ENCODE assay signal across 1 cellular context in the genomic region with DNA sequence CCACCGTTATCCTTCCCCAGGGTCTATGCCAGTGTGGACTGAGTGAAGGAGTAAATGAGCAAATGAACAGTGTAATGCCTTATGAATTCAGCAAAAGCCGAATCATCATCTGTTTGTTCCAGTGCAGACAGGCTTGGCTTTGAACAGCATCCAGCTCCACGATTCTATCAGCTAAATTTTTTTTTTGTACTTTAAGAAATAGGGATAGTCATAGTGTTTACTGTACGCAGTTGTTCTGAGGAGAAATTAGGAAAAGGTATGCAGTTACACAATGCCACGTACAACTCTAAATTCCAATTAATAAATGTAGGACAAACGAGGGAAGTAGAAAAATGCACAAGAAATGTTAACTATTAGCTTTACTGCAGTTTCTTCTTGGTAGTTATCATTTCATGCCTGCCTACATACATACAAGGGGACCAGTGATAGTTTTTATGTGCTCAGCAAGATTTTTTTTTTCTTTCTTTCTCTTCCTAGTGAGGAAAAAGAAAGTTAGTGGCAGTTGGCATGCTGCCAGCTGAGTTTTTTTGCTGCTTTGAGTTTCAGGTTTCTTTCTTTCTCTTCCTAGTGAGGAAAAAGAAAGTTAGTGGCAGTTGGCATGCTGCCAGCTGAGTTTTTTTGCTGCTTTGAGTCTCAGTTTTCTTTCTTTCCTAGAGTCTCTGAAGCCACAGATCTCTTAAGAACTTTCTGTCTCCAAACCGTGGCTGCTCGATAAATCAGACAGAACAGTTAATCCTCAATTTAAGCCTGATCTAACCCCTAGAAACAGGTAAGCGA.
TF ChIP-seq lines count a peak whose summit lies in the region.

IFI44L (plus strand) TSS at position 646 of the 777 bp plus-strand sequence. CDS start 7,468 bp downstream, outside the sequence.

TF ChIP-seq in HEK293, 187 proteins besides CTCF, POLR2A, EP300 and RAD21 (continued from another document and continues in another):
- TF ChIP-seq, protein P1, sequence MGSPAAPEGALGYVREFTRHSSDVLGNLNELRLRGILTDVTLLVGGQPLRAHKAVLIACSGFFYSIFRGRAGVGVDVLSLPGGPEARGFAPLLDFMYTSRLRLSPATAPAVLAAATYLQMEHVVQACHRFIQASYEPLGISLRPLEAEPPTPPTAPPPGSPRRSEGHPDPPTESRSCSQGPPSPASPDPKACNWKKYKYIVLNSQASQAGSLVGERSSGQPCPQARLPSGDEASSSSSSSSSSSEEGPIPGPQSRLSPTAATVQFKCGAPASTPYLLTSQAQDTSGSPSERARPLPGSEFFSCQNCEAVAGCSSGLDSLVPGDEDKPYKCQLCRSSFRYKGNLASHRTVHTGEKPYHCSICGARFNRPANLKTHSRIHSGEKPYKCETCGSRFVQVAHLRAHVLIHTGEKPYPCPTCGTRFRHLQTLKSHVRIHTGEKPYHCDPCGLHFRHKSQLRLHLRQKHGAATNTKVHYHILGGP (tag by site-specific recombination; IDR thresholded peaks at IDR 0.05) = peak; percentile 57; the same call in 1 of the 2 replicates
- no peak for TF ChIP-seq ZNF768 (tag by site-specific recombination; IDR thresholded peaks at IDR 0.05)
- TF ChIP-seq ZNF174 (tag by site-specific recombination; IDR thresholded peaks at IDR 0.05) = peak; percentile 85; the same call in 1 of the 2 replicates
- TF ChIP-seq REPIN1 (tag by site-specific recombination; IDR thresholded peaks at IDR 0.05; ENCODE audit: low read depth) = no peak
- 0 out of 2 replicates have a peak, but pooled peaks have one; percentile 69 for TF ChIP-seq ZNF626 (tag by site-specific recombination; IDR thresholded peaks at IDR 0.05)
- peak; percentile 99 for TF ChIP-seq ZNF830 (tag by site-specific recombination; IDR thresholded peaks at IDR 0.05; ENCODE audit: low read depth)
- TF ChIP-seq ZNF18 (tag by site-specific recombination; IDR thresholded peaks at IDR 0.05) = no peak
- no peak for TF ChIP-seq ZNF24 (tag by site-specific recombination; IDR thresholded peaks at IDR 0.05)
- TF ChIP-seq ZNF513 (tag by site-specific recombination; IDR thresholded peaks at IDR 0.05) = no peak
- TF ChIP-seq ZNF549 (tag by site-specific recombination; IDR thresholded peaks at IDR 0.05) = peak; percentile 89
- no peak for TF ChIP-seq ZNF202 (tag by site-specific recombination; IDR thresholded peaks at IDR 0.05; ENCODE audit: borderline replicate concordance)
- no peak for TF ChIP-seq ZNF571 (tag by site-specific recombination; IDR thresholded peaks at IDR 0.05)
- TF ChIP-seq ZNF184 (tag by site-specific recombination; IDR thresholded peaks at IDR 0.05) = peak; percentile 96
- TF ChIP-seq KLF8 (tag by site-specific recombination; IDR thresholded peaks at IDR 0.05) = 0 out of 2 replicates have a peak, but pooled peaks have one; percentile 37
- no peak for TF ChIP-seq ZBTB11 (tag by site-specific recombination; conservative IDR thresholded peaks at IDR 0.05; ENCODE audit: low read depth)
- TF ChIP-seq, protein P2, sequence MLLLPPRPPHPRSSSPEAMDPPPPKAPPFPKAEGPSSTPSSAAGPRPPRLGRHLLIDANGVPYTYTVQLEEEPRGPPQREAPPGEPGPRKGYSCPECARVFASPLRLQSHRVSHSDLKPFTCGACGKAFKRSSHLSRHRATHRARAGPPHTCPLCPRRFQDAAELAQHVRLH (tag by site-specific recombination; IDR thresholded peaks at IDR 0.05) = no peak
- TF ChIP-seq ZNF16 (tag by site-specific recombination; IDR thresholded peaks at IDR 0.05; ENCODE audit: low read depth) = no peak
- TF ChIP-seq ZNF416 (tag by site-specific recombination; IDR thresholded peaks at IDR 0.05) = no peak
- no peak for TF ChIP-seq ZNF133 (tag by site-specific recombination; IDR thresholded peaks at IDR 0.05)
- TF ChIP-seq ZNF155 (tag by site-specific recombination; IDR thresholded peaks at IDR 0.05) = no peak
- TF ChIP-seq ZNF658 (tag by site-specific recombination; IDR thresholded peaks at IDR 0.05) = no peak
- TF ChIP-seq ZFP41 (tag by site-specific recombination; IDR thresholded peaks at IDR 0.05; ENCODE audit: borderline replicate concordance) = no peak
- TF ChIP-seq ZXDB (tag by site-specific recombination; IDR thresholded peaks at IDR 0.05) = no peak
- TF ChIP-seq ZNF10 (tag by site-specific recombination; IDR thresholded peaks at IDR 0.05) = no peak
- no peak for TF ChIP-seq ZSCAN16 (tag by site-specific recombination; IDR thresholded peaks at IDR 0.05)
- no peak for TF ChIP-seq ZNF223 (tag by site-specific recombination; IDR thresholded peaks at IDR 0.05)
- TF ChIP-seq ZNF624 (tag by site-specific recombination; IDR thresholded peaks at IDR 0.05) = peak; percentile 89; the same call in 1 of the 2 replicates
- no peak for TF ChIP-seq OSR2 (tag by site-specific recombination; IDR thresholded peaks at IDR 0.05)
- no peak for TF ChIP-seq ZNF621 (tag by site-specific recombination; IDR thresholded peaks at IDR 0.05)
- TF ChIP-seq PRDM4 (tag by site-specific recombination; IDR thresholded peaks at IDR 0.05) = no peak
- TF ChIP-seq PRDM1 (tag by site-specific recombination; IDR thresholded peaks at IDR 0.05) = peak; percentile 44; the same call in 1 of the 2 replicates
- no peak for TF ChIP-seq SCRT1 (tag by site-specific recombination; IDR thresholded peaks at IDR 0.05; ENCODE audit: borderline replicate concordance)
- no peak for TF ChIP-seq KLF17 (tag by site-specific recombination; IDR thresholded peaks at IDR 0.05)
- no peak for TF ChIP-seq ZNF530 (tag by site-specific recombination; IDR thresholded peaks at IDR 0.05; ENCODE audit: low read depth)
- TF ChIP-seq ZNF302 (tag by site-specific recombination; IDR thresholded peaks at IDR 0.05; ENCODE audit: low read depth) = no peak
- TF ChIP-seq ZSCAN18 (tag by site-specific recombination; IDR thresholded peaks at IDR 0.05) = no peak
- no peak for TF ChIP-seq ZNF585B (tag by site-specific recombination; IDR thresholded peaks at IDR 0.05)
- TF ChIP-seq, protein P3, sequence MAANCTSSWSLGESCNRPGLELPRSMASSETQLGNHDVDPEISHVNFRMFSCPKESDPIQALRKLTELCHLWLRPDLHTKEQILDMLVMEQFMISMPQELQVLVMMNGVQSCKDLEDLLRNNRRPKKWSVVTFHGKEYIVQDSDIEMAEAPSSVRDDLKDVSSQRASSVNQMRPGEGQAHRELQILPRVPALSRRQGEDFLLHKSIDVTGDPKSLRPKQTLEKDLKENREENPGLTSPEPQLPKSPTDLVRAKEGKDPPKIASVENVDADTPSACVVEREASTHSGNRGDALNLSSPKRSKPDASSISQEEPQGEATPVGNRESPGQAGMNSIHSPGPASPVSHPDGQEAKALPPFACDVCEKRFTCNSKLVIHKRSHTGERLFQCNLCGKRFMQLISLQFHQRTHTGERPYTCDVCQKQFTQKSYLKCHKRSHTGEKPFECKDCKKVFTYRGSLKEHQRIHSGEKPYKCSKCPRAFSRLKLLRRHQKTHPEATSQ (tag by site-specific recombination; IDR thresholded peaks at IDR 0.05) = no peak
- no peak for TF ChIP-seq ZBTB48 (tag by site-specific recombination; IDR thresholded peaks at IDR 0.05)
- TF ChIP-seq ZNF274 (IDR thresholded peaks at IDR 0.05; ENCODE audit: low read length) = no peak
- no peak for TF ChIP-seq ZNF274 (tag by site-specific recombination; IDR thresholded peaks at IDR 0.05; ENCODE audit: borderline replicate concordance)
- no peak for TF ChIP-seq FEZF1 (tag by site-specific recombination; IDR thresholded peaks at IDR 0.05)
- no peak for TF ChIP-seq KLF16 (tag by site-specific recombination; IDR thresholded peaks at IDR 0.05)
- peak; percentile 79 for TF ChIP-seq KLF10 (tag by site-specific recombination; IDR thresholded peaks at IDR 0.05)
- TF ChIP-seq ZNF114 (tag by site-specific recombination; IDR thresholded peaks at IDR 0.05) = no peak
- TF ChIP-seq ZFP69B (tag by site-specific recombination; IDR thresholded peaks at IDR 0.05) = no peak
- TF ChIP-seq RBAK (tag by site-specific recombination; IDR thresholded peaks at IDR 0.05) = no peak
- TF ChIP-seq, protein P4, sequence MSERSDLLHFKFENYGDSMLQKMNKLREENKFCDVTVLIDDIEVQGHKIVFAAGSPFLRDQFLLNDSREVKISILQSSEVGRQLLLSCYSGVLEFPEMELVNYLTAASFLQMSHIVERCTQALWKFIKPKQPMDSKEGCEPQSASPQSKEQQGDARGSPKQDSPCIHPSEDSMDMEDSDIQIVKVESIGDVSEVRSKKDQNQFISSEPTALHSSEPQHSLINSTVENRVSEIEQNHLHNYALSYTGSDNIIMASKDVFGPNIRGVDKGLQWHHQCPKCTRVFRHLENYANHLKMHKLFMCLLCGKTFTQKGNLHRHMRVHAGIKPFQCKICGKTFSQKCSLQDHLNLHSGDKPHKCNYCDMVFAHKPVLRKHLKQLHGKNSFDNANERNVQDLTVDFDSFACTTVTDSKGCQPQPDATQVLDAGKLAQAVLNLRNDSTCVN (tag by site-specific recombination; optimal IDR thresholded peaks at IDR 0.05) = no peak
